8 cellular contexts compared by ENCODE assay signal in the genomic region with DNA sequence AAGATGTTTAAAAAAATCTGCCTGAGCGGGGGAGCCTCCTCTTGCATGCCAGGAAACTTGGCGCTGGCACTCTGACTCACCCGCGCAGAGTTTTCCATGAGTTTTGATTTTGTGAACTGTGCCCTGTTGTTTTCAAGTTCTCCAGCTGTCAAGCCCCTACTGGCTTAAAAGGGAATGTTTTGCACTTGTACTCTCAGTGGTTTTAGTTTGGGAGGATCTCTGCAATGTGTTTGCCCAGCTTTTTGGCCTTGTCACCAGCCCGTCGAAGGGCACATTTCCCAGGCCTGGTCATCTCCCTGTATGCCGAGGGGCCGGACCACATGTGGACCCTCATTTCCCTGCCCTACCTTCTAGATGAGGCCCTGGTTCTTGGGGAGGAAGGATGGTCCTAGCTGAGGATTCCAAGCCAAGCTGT.
DNase-seq lines count a peak whose midpoint lies in the region; TF ChIP-seq lines count a peak whose summit lies in the region.

No MANE protein-coding gene starts in this region.

- peak; percentile 83 for DNase-seq in COLO829 (ENCODE audit: low spot score)
- peak; percentile 85 for DNase-seq in NCI-H226
- DNase-seq in epidermal melanocyte (ENCODE audit: insufficient read length, low spot score): peak; percentile 98
- DNase-seq in nephron progenitor cell: no peak
- no peak for DNase-seq in stimulated activated naive CD4-positive, alpha-beta T cell treated with Interleukin-2 at 50 U/mL for 16 hours (lab: John Stamatoyannopoulos, UW)
- no peak for DNase-seq in stimulated activated CD4-positive, alpha-beta T cell treated with anti-CD3 and anti-CD28 coated beads, Interleukin-4, amount 100 ng/mL, for 1 hour
- DNase-seq in NCI-H1436 (lab: John Stamatoyannopoulos, UW): no peak
- DNase-seq in NCI-H2196 treated with DMSO at 0.1 percent for 48 hours (lab: John Stamatoyannopoulos, UW; ENCODE audit: unreplicated experiment): no peak

- peaks cover 13% of the 10 kb centered on the region for H3K27me3 Mint-ChIP-seq in nephron progenitor cell (ENCODE audit: low read depth, poor library complexity)

- H3K9me3 Mint-ChIP-seq in nephron progenitor cell: no peaks in the 10 kb centered on the region

- H3K4me3 Mint-ChIP-seq in nephron progenitor cell: no peak overlapping the region

- no peaks in the 10 kb centered on the region for H3K36me3 Mint-ChIP-seq in nephron progenitor cell (ENCODE audit: low read depth)

- peak; percentile 39 for TF ChIP-seq CTCF in nephron progenitor cell (IDR thresholded peaks at IDR 0.05)

- H3K4me1 Mint-ChIP-seq in nephron progenitor cell: peaks cover 36% of the 10 kb centered on the region

- H3K27ac Mint-ChIP-seq in nephron progenitor cell: no peak overlapping the region

Comparison
In these comparisons a context has a peak if more than half of its experiments do, and no peak if none do; other contexts are left out.
1. DNase-seq: peak in COLO829 (single experiment), NCI-H226 (single experiment) and epidermal melanocyte (single experiment); none in nephron progenitor cell (single experiment), stimulated activated naive CD4-positive, alpha-beta T cell treated with Interleukin-2 at 50 U/mL for 16 hours (single experiment), stimulated activated CD4-positive, alpha-beta T cell treated with anti-CD3 and anti-CD28 coated beads, Interleukin-4, amount 100 ng/mL, for 1 hour (single experiment), NCI-H1436 (single experiment) and NCI-H2196 treated with DMSO at 0.1 percent for 48 hours (single experiment).